ENCODE assay signal across 8 cellular contexts in genomic region chr10:76086571-76087260, GRCh38.
A peak's percentile ranks its signal among the peaks of the same experiment; 100 is the strongest.
DNase-seq lines count a peak whose midpoint lies in the region; ATAC-seq and TF ChIP-seq lines count a peak whose summit lies in the region.

No MANE protein-coding gene starts in this region.

- DNase-seq in DMS153 (lab: John Stamatoyannopoulos, UW) (peak; percentile 2), DMS153 treated with DMSO at 0.1 percent for 48 hours (lab: John Stamatoyannopoulos, UW; ENCODE audit: unreplicated experiment) (no peak), Peyer's patch (peak in 2 of 3 donors; percentile 75), skeletal muscle cell (ENCODE audit: low read depth) (peak; percentile 93), epidermal melanocyte (ENCODE audit: insufficient read length, low spot score) (no peak)

- TF ChIP-seq POLR2A in Peyer's patch (IDR thresholded peaks at IDR 0.05) (no peak), gastroesophageal sphincter (IDR thresholded peaks at IDR 0.05) (no peak)

- H3K4me3 ChIP-seq in Peyer's patch, result no peak overlapping the region
- no peak overlapping the region for H3K4me3 ChIP-seq in gastroesophageal sphincter
- H3K4me3 ChIP-seq in skeletal muscle cell (ENCODE audit: low read depth, low read length), result no peak overlapping the region

- peaks cover 0 to 19% (median 0%) of the 10 kb centered on the region in 4 donors for H3K4me1 ChIP-seq in Peyer's patch
- peaks cover 3 to 28% (median 13%) of the 10 kb centered on the region in 3 donors for H3K4me1 ChIP-seq in gastroesophageal sphincter

- H3K36me3 ChIP-seq in Peyer's patch (no peaks in the 10 kb centered on the region), gastroesophageal sphincter (no peaks in the 10 kb centered on the region)

- no peak for TF ChIP-seq EP300 in gastroesophageal sphincter (IDR thresholded peaks at IDR 0.05)

- 1 to 27% methylated on average over 8 to 11 of the region's 11 CpGs for WGBS in gastroesophageal sphincter (ENCODE audit: low coverage in 1 of 2), 2 donors

- TF ChIP-seq CTCF in Peyer's patch (IDR thresholded peaks at IDR 0.05) (peak in 4 of 6 experiments; percentile 49 to 94 (median 92)), gastroesophageal sphincter (IDR thresholded peaks at IDR 0.05) (peak; percentile 58 to 92 (median 80))

- no peaks in the 10 kb centered on the region for H3K27me3 ChIP-seq in Peyer's patch
- no peaks in the 10 kb centered on the region for H3K27me3 ChIP-seq in gastroesophageal sphincter

- H3K9me3 ChIP-seq in Peyer's patch, result no peaks in the 10 kb centered on the region
- no peaks in the 10 kb centered on the region for H3K9me3 ChIP-seq in gastroesophageal sphincter

- peak overlapping the region in 2 of 4 donors; percentile 44 to 52 for H3K27ac ChIP-seq in Peyer's patch
- H3K27ac ChIP-seq in gastroesophageal sphincter, result peak overlapping the region; percentile 63 to 76 (median 70)

- ATAC-seq in HG03342 (IDR thresholded peaks at IDR 0.05; ENCODE audit: unreplicated experiment) (peak; percentile 69), gastroesophageal sphincter (peak; percentile 88), GM21825 (IDR thresholded peaks at IDR 0.05; ENCODE audit: unreplicated experiment) (no peak)

Comparison
In these comparisons a context has a peak if more than half of its experiments do, and no peak if none do; other contexts are left out.
1. DNase-seq: peak in DMS153 (single experiment), Peyer's patch (2 of 3) and skeletal muscle cell (single experiment); none in DMS153 treated with DMSO at 0.1 percent for 48 hours (single experiment) and epidermal melanocyte (single experiment).